18 cellular contexts compared by ENCODE assay signal in the genomic region with DNA sequence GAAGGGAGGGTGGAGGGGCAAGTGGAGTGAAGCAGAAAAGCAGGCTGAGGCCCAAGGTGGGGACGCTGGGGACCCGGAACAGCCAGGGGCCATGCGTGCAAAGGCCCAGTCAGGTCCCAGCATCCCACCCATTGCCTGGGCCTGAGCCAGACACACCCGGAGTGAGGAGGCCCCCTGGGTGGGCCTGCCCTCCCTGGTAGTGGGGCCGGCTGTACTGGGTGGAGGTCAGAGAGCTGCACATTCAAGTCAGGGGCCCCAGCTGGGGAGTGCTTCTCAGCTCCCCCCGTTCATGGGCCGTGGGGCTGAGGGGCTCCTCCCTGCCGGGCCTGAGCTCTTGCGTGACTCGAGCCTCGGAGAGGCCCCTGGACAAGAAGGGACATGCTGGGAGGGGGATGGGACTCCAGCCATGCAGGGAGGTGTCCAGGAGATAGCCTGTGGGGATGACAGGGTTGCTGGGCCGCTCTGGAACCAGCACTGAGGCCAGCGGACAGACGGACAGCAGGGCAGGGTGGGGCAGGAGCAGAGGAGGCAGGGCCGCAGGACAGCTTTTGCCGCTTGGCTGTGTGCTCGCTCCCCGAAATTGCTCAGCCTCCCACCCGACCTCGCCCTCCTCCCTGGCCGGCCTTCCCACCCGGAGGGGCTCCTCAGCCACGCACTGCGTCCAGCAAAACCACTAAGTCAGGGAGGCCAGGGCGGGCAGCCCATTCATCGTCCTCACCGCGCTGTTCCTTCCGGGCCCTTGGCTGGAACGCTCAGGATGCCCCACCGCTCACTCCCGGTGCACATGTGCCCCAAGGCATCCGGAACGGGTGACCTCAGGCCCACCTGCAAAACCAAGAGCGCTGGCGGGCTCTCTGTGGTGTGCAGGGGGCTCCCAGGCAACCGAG. TPM values are rescaled to one million over a fixed set of nuclear protein-coding genes. Genes with fewer than 3 reads are reported as not detected.
A peak's percentile ranks its signal among the peaks of the same experiment; 100 is the strongest.
DNase-seq lines count a peak whose midpoint lies in the region; TF ChIP-seq lines count a peak whose summit lies in the region.
"Had no signal": no experiment of that assay in that cellular context is flagged by ENCODE, and none has a peak within 500 bp of the region (broad histone marks: within the 10 kb centered on the region; RNA-seq: fewer than 3 reads in every experiment).

No MANE protein-coding gene starts in this region.

- H3K4me1 ChIP-seq in H9 (ENCODE audit: insufficient read depth, low read length) = no peaks in the 10 kb centered on the region
- peaks cover 16% of the 10 kb centered on the region for H3K4me1 ChIP-seq in suprapubic skin
- H3K4me1 ChIP-seq: parathyroid adenoma had no signal

- no peak overlapping the region for H4K91ac ChIP-seq in H9 (ENCODE audit: insufficient read length, low read depth, low read length)

- H2BK12ac ChIP-seq in H9 (ENCODE audit: insufficient read length, low read depth, low read length) = no peak overlapping the region

- no peak overlapping the region for H4K5ac ChIP-seq in H9 (ENCODE audit: insufficient read length, low read depth, low read length)

- H3K9me3 Mint-ChIP-seq in H9 (no peaks in the 10 kb centered on the region), mesothelial cell of epicardium (no peaks in the 10 kb centered on the region)
- H3K9me3 Mint-ChIP-seq in activated naive CD4-positive, alpha-beta T cell treated with anti-CD3 and anti-CD28 coated beads, Interleukin-2, amount 10 ng/mL, durations not matched to agents 7 days and 5 days = no peaks in the 10 kb centered on the region
- H3K9me3 Mint-ChIP-seq: activated T-cell treated with anti-CD3 and anti-CD28 coated beads, Interleukin-2, amount 50 U/mL, for 72 hours had no signal

- H4K20me1 ChIP-seq in H9 (ENCODE audit: control insufficient read depth, insufficient read depth, insufficient read length) = no peaks in the 10 kb centered on the region

- H2AK5ac ChIP-seq in H9 (ENCODE audit: insufficient read length, low read length) = no peak overlapping the region

- no peak for TF ChIP-seq POLR2A in suprapubic skin (IDR thresholded peaks at IDR 0.05)

- H3K4ac ChIP-seq in H9 (ENCODE audit: low read depth, low read length) = no peak overlapping the region; the same call in 1 of the 2 replicates

- TF ChIP-seq EP300 in suprapubic skin (IDR thresholded peaks at IDR 0.05) = no peak

- H3K27me3 ChIP-seq in H9 (ENCODE audit: insufficient read depth, low read length) (no peaks in the 10 kb centered on the region), suprapubic skin (no peaks in the 10 kb centered on the region)
- H3K27me3 ChIP-seq: MG63 had no signal

- POLR2A ChIA-PET in GM10248 (lab: Yijun Ruan, JAX) = interaction anchor here (0.6 kb wide), 1 partner anchor 18 kb away, joined by 3 read pairs; no protein-coding TSS in a partner anchor

- H3K4me3 Mint-ChIP-seq in H9 (no peak overlapping the region), mesothelial cell of epicardium (no peak overlapping the region)
- H3K4me3 Mint-ChIP-seq in activated naive CD4-positive, alpha-beta T cell treated with anti-CD3 and anti-CD28 coated beads, Interleukin-2, amount 10 ng/mL, durations not matched to agents 7 days and 5 days = no peak overlapping the region
- H3K4me3 Mint-ChIP-seq: activated T-cell treated with anti-CD3 and anti-CD28 coated beads, Interleukin-2, amount 50 U/mL, for 72 hours had no signal

- H2BK20ac ChIP-seq in H9 (ENCODE audit: low read depth, low read length, poor library complexity, severe bottlenecking) = no peak overlapping the region

- H2BK5ac ChIP-seq in H9 (ENCODE audit: insufficient read length, low read length) = no peak overlapping the region

- no CpG with 5 or more reads among the region's 37 CpGs for WGBS in H9 (ENCODE audit: extremely low coverage, insufficient read length, low lambda C conversion rate)
- WGBS in suprapubic skin = 82% methylated on average over 23 of the region's 37 CpGs

- no peak overlapping the region for H3K18ac ChIP-seq in H9 (ENCODE audit: insufficient read length, low read depth, low read length)

- no peak overlapping the region for H3K56ac ChIP-seq in H9 (ENCODE audit: insufficient read length, low read depth, low read length)

- H3K79me1 ChIP-seq in H9 (ENCODE audit: insufficient read depth, low read depth, low read length, poor library complexity, severe bottlenecking) = no peaks in the 10 kb centered on the region

- CTCF ChIA-PET in GM10248 (lab: Yijun Ruan, JAX) = interaction anchor here (1.0 kb wide), 1 partner anchor 8 kb away, joined by 3 read pairs; no protein-coding TSS in a partner anchor
- CTCF ChIA-PET in activated naive CD4-positive, alpha-beta T cell treated with anti-CD3 and anti-CD28 coated beads, Interleukin-2, amount 10 ng/mL, durations not matched to agents 7 days and 5 days (lab: Charles Lee) = no interaction called here

- H3K9me3 ChIP-seq in H9 (ENCODE audit: control insufficient read depth, low read depth, low read length) (no peaks in the 10 kb centered on the region), suprapubic skin (no peaks in the 10 kb centered on the region)
- H3K9me3 ChIP-seq: MG63, mucosa of descending colon had no signal

- H2AFZ ChIP-seq in H9 (ENCODE audit: low read length) = no peak overlapping the region
- H2AFZ ChIP-seq: GM23248, parathyroid adenoma had no signal

- H3K27ac ChIP-seq in H9 (ENCODE audit: insufficient read length, low read depth, low read length) = no peak overlapping the region
- H3K27ac ChIP-seq in suprapubic skin = no peak overlapping the region
- H3K27ac ChIP-seq: GM23248, parathyroid adenoma had no signal

- no peak overlapping the region for H3K9ac ChIP-seq in H9 (ENCODE audit: extremely low read depth, insufficient read length, low read length)
- H3K9ac ChIP-seq: GM23248, parathyroid adenoma had no signal

- TF ChIP-seq CTCF in H9 (conservative IDR thresholded peaks at IDR 0.05) = no peak
- no peak for TF ChIP-seq CTCF in fibroblast of the aortic adventitia (IDR thresholded peaks at IDR 0.05; ENCODE audit: insufficient read depth, low read length)
- no peak for TF ChIP-seq CTCF in mesothelial cell of epicardium (IDR thresholded peaks at IDR 0.05; ENCODE audit: unreplicated experiment)
- no peak for TF ChIP-seq CTCF in suprapubic skin (IDR thresholded peaks at IDR 0.05)
- no peak for TF ChIP-seq CTCF in GM10248 (IDR thresholded peaks at IDR 0.05; ENCODE audit: control extremely low read depth, extremely low read depth, low read depth, missing control alignments)

- no peak overlapping the region for H2BK120ac ChIP-seq in H9 (ENCODE audit: low read depth, low read length, poor library complexity, severe bottlenecking)

- H3K36me3 ChIP-seq in suprapubic skin = no peaks in the 10 kb centered on the region
- H3K36me3 ChIP-seq: MG63 had no signal

- H3K27ac Mint-ChIP-seq in H9 (no peak overlapping the region), mesothelial cell of epicardium (peak overlapping the region; percentile 89)
- no peak overlapping the region for H3K27ac Mint-ChIP-seq in activated naive CD4-positive, alpha-beta T cell treated with anti-CD3 and anti-CD28 coated beads, Interleukin-2, amount 10 ng/mL, durations not matched to agents 7 days and 5 days
- H3K27ac Mint-ChIP-seq: activated T-cell treated with anti-CD3 and anti-CD28 coated beads, Interleukin-2, amount 50 U/mL, for 72 hours had no signal

- H3K36me3 Mint-ChIP-seq in H9 (ENCODE audit: insufficient read depth in 1 of 3, low read depth in 3 of 3) = no peaks in the 10 kb centered on the region
- no peaks in the 10 kb centered on the region for H3K36me3 Mint-ChIP-seq in mesothelial cell of epicardium
- H3K36me3 Mint-ChIP-seq in activated naive CD4-positive, alpha-beta T cell treated with anti-CD3 and anti-CD28 coated beads, Interleukin-2, amount 10 ng/mL, durations not matched to agents 7 days and 5 days = no peaks in the 10 kb centered on the region

- H3K23me2 ChIP-seq in H9 (ENCODE audit: insufficient read length, low read depth, low read length, poor library complexity, severe bottlenecking) = peaks cover 3% of the 10 kb centered on the region

- peak overlapping the region; percentile 32; the same call in 1 of the 2 replicates for H3K14ac ChIP-seq in H9 (ENCODE audit: insufficient read depth, low read length)

- no peak overlapping the region for H4K8ac ChIP-seq in H9 (replicated peaks; ENCODE audit: insufficient read length, low read depth, low read length)

- H3K4me1 Mint-ChIP-seq in H9 (peaks cover 3 to 8% of the 10 kb centered on the region in 2 experiments; a peak in 2 of 4 replicates), mesothelial cell of epicardium (peaks cover 52% of the 10 kb centered on the region)
- peaks cover 6% of the 10 kb centered on the region for H3K4me1 Mint-ChIP-seq in activated naive CD4-positive, alpha-beta T cell treated with anti-CD3 and anti-CD28 coated beads, Interleukin-2, amount 10 ng/mL, durations not matched to agents 7 days and 5 days

- H2BK15ac ChIP-seq in H9 (ENCODE audit: low read depth, low read length) = no peak overlapping the region; the same call in 1 of the 2 replicates

- H3K4me2 ChIP-seq in H9 (ENCODE audit: insufficient read depth, insufficient read length, low read length) = no peak overlapping the region

- H3K23ac ChIP-seq in H9 (ENCODE audit: insufficient read length, low read depth, low read length) = no peak overlapping the region

- H3K79me2 ChIP-seq in H9 (ENCODE audit: insufficient read depth, low read length) = no peaks in the 10 kb centered on the region
- H3K79me2 ChIP-seq: parathyroid adenoma had no signal

- H3K27me3 Mint-ChIP-seq in H9 (ENCODE audit: low read depth) (peaks cover 18% of the 10 kb centered on the region), mesothelial cell of epicardium (ENCODE audit: low read depth) (no peaks in the 10 kb centered on the region)
- peaks cover 57% of the 10 kb centered on the region for H3K27me3 Mint-ChIP-seq in activated naive CD4-positive, alpha-beta T cell treated with anti-CD3 and anti-CD28 coated beads, Interleukin-2, amount 10 ng/mL, durations not matched to agents 7 days and 5 days

- H3K4me3 ChIP-seq in fibroblast of the aortic adventitia (ENCODE audit: low read depth, low read length) = no peak overlapping the region
- H3K4me3 ChIP-seq in suprapubic skin = no peak overlapping the region
- H3K4me3 ChIP-seq: GM23248, MG63, mucosa of descending colon had no signal

- no peak overlapping the region for H3T11ph ChIP-seq in H9 (ENCODE audit: low read length)

- no peak for DNase-seq in H9
- DNase-seq in fibroblast of the aortic adventitia (ENCODE audit: low read depth) = peak; percentile 25
- peak in 1 of 2 experiments; percentile 17 for DNase-seq in mesothelial cell of epicardium (ENCODE audit: low spot score in 2 of 2, unreplicated experiment in 2 of 2)
- DNase-seq in suprapubic skin (ENCODE audit: low spot score in 2 of 2) = peak; percentile 62 to 73
- DNase-seq in GM10248 (ENCODE audit: extremely low spot score) = no peak
- DNase-seq in activated naive CD4-positive, alpha-beta T cell treated with anti-CD3 and anti-CD28 coated beads, Interleukin-2, amount 10 ng/mL, durations not matched to agents 7 days and 5 days = no peak
- no peak for DNase-seq in medulla oblongata (ENCODE audit: extremely low spot score)
- no peak for DNase-seq in NCI-H146 (lab: John Stamatoyannopoulos, UW)
- DNase-seq: activated CD4-positive, alpha-beta T cell treated with anti-CD3 and anti-CD28 coated beads, Interleukin-2, amount 50 U/mL, for 4 hours; activated T-cell treated with anti-CD3 and anti-CD28 coated beads, Interleukin-2, amount 50 U/mL, for 72 hours; GM23248; MG63; NCI-H2029 treated with DMSO at 0.1 percent for 48 hours; NCI-H524 had no signal

RNA-seq across cellular contexts. Expression of a gene that starts 7.9 kb away (rescaled TPM):
- total RNA-seq in H9 (2021) (not detected in 2 replicates), fibroblast of the aortic adventitia (ENCODE audit: low replicate concordance) (0.81 and 6.5 TPM in 2 replicates), mesothelial cell of epicardium (15.2 to 19.0 TPM (median 18.0 TPM) in 3 replicates), suprapubic skin (10 to 100 TPM in 1 of 4 donors, 1 to 10 TPM in 3; 1.5 to 12.9 (median 4.8) TPM)
- total RNA-seq: GM23248 had no signal

RNA-seq across cellular contexts. Expression of a gene that starts 19.7 kb away (rescaled TPM):
- total RNA-seq in H9 (2021) (65.3 and 67.3 TPM in 2 replicates), fibroblast of the aortic adventitia (ENCODE audit: low replicate concordance) (55.2 and 84.3 TPM in 2 replicates), mesothelial cell of epicardium (37.7 to 40.3 TPM (median 39.4 TPM) in 3 replicates), suprapubic skin (100 to 1,000 TPM in 2 of 4 donors, 10 to 100 TPM in 2; 76.9 to 115 (median 103) TPM)

RNA-seq across cellular contexts. Expression of a gene that starts 35.7 kb away (rescaled TPM):
- total RNA-seq in H9 (2021) (not detected in 2 replicates), fibroblast of the aortic adventitia (ENCODE audit: low replicate concordance) (not detected in 2 replicates), mesothelial cell of epicardium (not detected in 3 replicates), suprapubic skin (not detected)
- total RNA-seq: activated T-cell treated with anti-CD3 and anti-CD28 coated beads, Interleukin-2, amount 50 U/mL, for 72 hours; cerebellum; GM23248; mucosa of descending colon; subcutaneous adipose tissue had no signal

Comparison
In these comparisons a context has a peak if more than half of its experiments do, and no peak if none do; other contexts are left out.
1. DNase-seq: peak in fibroblast of the aortic adventitia (single experiment) and suprapubic skin (2 of 2); none in H9 (single experiment), GM10248 (single experiment), activated naive CD4-positive, alpha-beta T cell treated with anti-CD3 and anti-CD28 coated beads, Interleukin-2, amount 10 ng/mL, durations not matched to agents 7 days and 5 days (single experiment), medulla oblongata (single experiment) and NCI-H146 (single experiment).